Comparison of ENCODE assay signal across 24 cellular contexts in genomic region chr1:180921386-180921785, GRCh38. TPM values are rescaled to one million over a fixed set of nuclear protein-coding genes. Genes with fewer than 3 reads are reported as not detected.
A peak's percentile ranks its signal among the peaks of the same experiment; 100 is the strongest.
DNase-seq lines count a peak whose midpoint lies in the region; TF ChIP-seq lines count a peak whose summit lies in the region.
"Had no signal": no experiment of that assay in that cellular context is flagged by ENCODE, and none has a peak within 500 bp of the region (broad histone marks: within the 10 kb centered on the region; RNA-seq: fewer than 3 reads in every experiment).

No MANE protein-coding gene starts in this region.

- no peaks in the 10 kb centered on the region for H3K36me3 ChIP-seq in BLaER1 treated with 17β-estradiol and CSF1 and Interleukin-3, amounts not matched to agents 10 nM and 100 nM
- H3K36me3 ChIP-seq in SJCRH30: no peaks in the 10 kb centered on the region; the same call in 1 of the 2 replicates
- H3K36me3 ChIP-seq in mesendoderm (ENCODE audit: control insufficient read depth, insufficient read depth, low read length): no peaks in the 10 kb centered on the region
- no peaks in the 10 kb centered on the region for H3K36me3 ChIP-seq in thyroid gland
- H3K36me3 ChIP-seq in SK-N-SH (replicated peaks in 1 of 2; ENCODE audit: control insufficient read depth in 1 of 2, insufficient read depth in 2 of 2, low read length in 1 of 2): no peaks in the 10 kb centered on the region

- no peak for TF ChIP-seq POLR2A in thyroid gland (IDR thresholded peaks at IDR 0.05)

- no peaks in the 10 kb centered on the region for H3K79me1 ChIP-seq in mesendoderm (ENCODE audit: low read length)

- TF ChIP-seq CTCF in thyroid gland (IDR thresholded peaks at IDR 0.05) (no peak), SK-N-SH (IDR thresholded peaks at IDR 0.05) (no peak)

- intact Hi-C loops in thyroid gland (cut with DNase I): no loop called here

- no peak overlapping the region for H2BK15ac ChIP-seq in mesendoderm (replicated peaks; ENCODE audit: low read depth)

- peaks cover 35 to 84% (median 77%) of the 10 kb centered on the region in 10 experiments for H3K4me1 ChIP-seq in BLaER1 treated with 17β-estradiol and CSF1 and Interleukin-3, amounts not matched to agents 10 nM and 100 nM
- H3K4me1 ChIP-seq in SJCRH30 (peaks cover 80% of the 10 kb centered on the region), mesendoderm (ENCODE audit: control insufficient read depth, low read depth, low read length) (peaks cover 29% of the 10 kb centered on the region), thyroid gland (peaks cover 38 to 50% of the 10 kb centered on the region in 2 donors), SK-N-SH (ENCODE audit: control insufficient read depth in 1 of 2, insufficient read depth in 2 of 2, low read depth in 1 of 2, low read length in 1 of 2) (peaks cover 6 to 32% of the 10 kb centered on the region in 2 experiments; a peak in 2 of 4 replicates)
- H3K4me1 ChIP-seq: A549 had no signal

- no peak overlapping the region for H2BK5ac ChIP-seq in mesendoderm (ENCODE audit: low read length)

- CTCF ChIA-PET in SK-N-SH (lab: Yijun Ruan, JAX): interaction anchor here (1.0 kb wide), 1 partner anchor 221 kb away, joined by 3 read pairs; no protein-coding TSS in a partner anchor

- no peak overlapping the region for H3K18ac ChIP-seq in mesendoderm (ENCODE audit: low read length)

- no peak overlapping the region for H2AK5ac ChIP-seq in mesendoderm (ENCODE audit: low read length)

- H3K4me2 ChIP-seq in BLaER1 treated with 17β-estradiol and CSF1 and Interleukin-3, amounts not matched to agents 10 nM and 100 nM: peak overlapping the region in 8 of 11 experiments; percentile 70 to 94 (median 82); a peak in 13 of 22 replicates
- H3K4me2 ChIP-seq in mesendoderm (ENCODE audit: low read length) (no peak overlapping the region), SK-N-SH (no peak overlapping the region)
- H3K4me2 ChIP-seq: A549, KMS-11 had no signal

- peak overlapping the region; percentile 22 for H3K56ac ChIP-seq in mesendoderm (ENCODE audit: low read length)

- no peak overlapping the region for H3K9ac ChIP-seq in BLaER1 treated with 17β-estradiol and CSF1 and Interleukin-3, amounts not matched to agents 10 nM and 100 nM
- H3K9ac ChIP-seq in mesendoderm (ENCODE audit: low read length) (no peak overlapping the region), SK-N-SH (no peak overlapping the region)
- H3K9ac ChIP-seq: KMS-11 had no signal

- peaks cover 0 to 49% (median 3%) of the 10 kb centered on the region in 11 experiments; a peak in 6 of 22 replicates for H4K20me1 ChIP-seq in BLaER1 treated with 17β-estradiol and CSF1 and Interleukin-3, amounts not matched to agents 10 nM and 100 nM
- no peaks in the 10 kb centered on the region for H4K20me1 ChIP-seq in SK-N-SH (ENCODE audit: insufficient read depth)

- H3K9me2 ChIP-seq in SK-N-SH: no peaks in the 10 kb centered on the region

- no peaks in the 10 kb centered on the region for H3K9me3 ChIP-seq in BLaER1 treated with 17β-estradiol and CSF1 and Interleukin-3, amounts not matched to agents 10 nM and 100 nM (replicated peaks in 1 of 11)
- H3K9me3 ChIP-seq in SJCRH30 (replicated peaks) (no peaks in the 10 kb centered on the region), thyroid gland (no peaks in the 10 kb centered on the region), SK-N-SH (no peaks in the 10 kb centered on the region)
- H3K9me3 ChIP-seq: A549 had no signal

- no peaks in the 10 kb centered on the region for H3K79me2 ChIP-seq in mesendoderm (ENCODE audit: control insufficient read depth, insufficient read depth, low read length)
- H3K79me2 ChIP-seq in SK-N-SH (ENCODE audit: insufficient read depth): no peaks in the 10 kb centered on the region

- H3F3A ChIP-seq in SK-N-SH (replicated peaks; ENCODE audit: insufficient read depth): no peaks in the 10 kb centered on the region

- H2AFZ ChIP-seq in SK-N-SH (ENCODE audit: low read depth): no peak overlapping the region

- no peak overlapping the region for H3K23ac ChIP-seq in mesendoderm (ENCODE audit: low read length)

- no peak overlapping the region for H4K5ac ChIP-seq in mesendoderm (ENCODE audit: low read length)

- peaks cover 2 to 46% (median 13%) of the 10 kb centered on the region in 11 experiments; a peak in 17 of 22 replicates for H3K27me3 ChIP-seq in BLaER1 treated with 17β-estradiol and CSF1 and Interleukin-3, amounts not matched to agents 10 nM and 100 nM
- H3K27me3 ChIP-seq in SJCRH30 (no peaks in the 10 kb centered on the region), mesendoderm (ENCODE audit: insufficient read depth, low read length, poor library complexity) (no peaks in the 10 kb centered on the region), thyroid gland (no peaks in the 10 kb centered on the region), SK-N-SH (ENCODE audit: insufficient read depth) (no peaks in the 10 kb centered on the region)

- no peak overlapping the region for H4K8ac ChIP-seq in mesendoderm (ENCODE audit: low read depth, low read length)

- no peak for TF ChIP-seq EP300 in SK-N-SH (IDR thresholded peaks at IDR 0.05; ENCODE audit: borderline replicate concordance in 1 of 2, low read depth in 1 of 2, low read length in 1 of 2)

- DNase-seq in SJCRH30 (no peak), mesendoderm (no peak), thyroid gland (no peak), OCI-M1 (lab: John Stamatoyannopoulos, UW) (no peak), hippocampal formation (lab: John Stamatoyannopoulos, UW) (no peak), SK-N-SH (no peak)
- DNase-seq: AML-193; Calu3; CD8-positive, alpha-beta memory T cell; DMS79 treated with DMSO at 0.1 percent for 48 hours; GF-D8; MM.1S; NCI-H2029; NCI-H446 treated with DMSO at 0.1 percent for 48 hours; NCI-H526; NK-92 treated with Interleukin-12 subunit alpha and Interleukin-12 subunit beta, amount 100 ng/mL, for 24 hours; RPMI8226 had no signal

- POLR2A ChIA-PET in SK-N-SH (lab: Yijun Ruan, JAX): no interaction called here

- H3K4ac ChIP-seq in mesendoderm (ENCODE audit: low read depth, low read length): peak overlapping the region; percentile 46

- TF ChIP-seq RAD21 in SK-N-SH (IDR thresholded peaks at IDR 0.05; ENCODE audit: low read length): no peak

- no CpG with 5 or more reads among the region's 6 CpGs for WGBS in mesendoderm (ENCODE audit: extremely low coverage, insufficient coverage, low lambda C conversion rate)
- whole genome bisulfite sequencing in thyroid gland, 2 donors: 88 to 97% methylated on average over 6 of the region's 6 CpGs
- WGBS in SK-N-SH (ENCODE audit: low lambda C conversion rate): 80% methylated on average over 6 of the region's 6 CpGs

- no peak overlapping the region for H2BK120ac ChIP-seq in mesendoderm (ENCODE audit: low read depth, low read length)

- H3K4me3 ChIP-seq in BLaER1 treated with 17β-estradiol and CSF1 and Interleukin-3, amounts not matched to agents 10 nM and 100 nM: no peak overlapping the region
- no peak overlapping the region for H3K4me3 ChIP-seq in SJCRH30
- H3K4me3 ChIP-seq in mesendoderm (ENCODE audit: low read length): no peak overlapping the region
- H3K4me3 ChIP-seq in thyroid gland (replicated peaks in 1 of 3): no peak overlapping the region
- H3K4me3 ChIP-seq in SK-N-SH (ENCODE audit: low read depth in 2 of 2, low read length in 1 of 2): no peak overlapping the region
- H3K4me3 ChIP-seq: A549 had no signal

- no peak overlapping the region for H3K27ac ChIP-seq in BLaER1 treated with 17β-estradiol and CSF1 and Interleukin-3, amounts not matched to agents 10 nM and 100 nM
- H3K27ac ChIP-seq in SJCRH30 (peak overlapping the region; percentile 90), mesendoderm (ENCODE audit: low read depth, low read length) (no peak overlapping the region), thyroid gland (peak overlapping the region; percentile 94 to 99 (median 96)), SK-N-SH (ENCODE audit: low read depth in 2 of 2, low read length in 1 of 2) (no peak overlapping the region)
- H3K27ac ChIP-seq: A549, HL-60, KMS-11 had no signal

TF ChIP-seq in SK-N-SH, 30 proteins besides CTCF, POLR2A, EP300 and RAD21:
- TF ChIP-seq YY1 (IDR thresholded peaks at IDR 0.05; ENCODE audit: low read depth) (no peak), CHD2 (IDR thresholded peaks at IDR 0.05; ENCODE audit: low read length, partially characterized antibody) (no peak), JUND (IDR thresholded peaks at IDR 0.05) (no peak), SIN3A (IDR thresholded peaks at IDR 0.05; ENCODE audit: borderline replicate concordance, low read depth, low read length) (no peak)
TF ChIP-seq in SK-N-SH: peak in this region for 0.

RNA-seq across cellular contexts. Expression of gene KIAA1614, which starts 8.7 kb away (rescaled TPM):
- total RNA-seq in SJCRH30 (2014; rRNA removed; shearing (Covaris generic)): 59.9 and 63.1 TPM in 2 replicates
- 1.8 TPM for polyA plus RNA-seq in mesendoderm (2013, experiment 1 of 2)
- polyA plus RNA-seq in mesendoderm (2013, experiment 2 of 2): 2.1 TPM
- 10 to 100 TPM in 2 of 4 donors, 1 to 10 TPM in 2; 8.7 to 16.7 (median 12.5) TPM for total RNA-seq in thyroid gland
- polyA plus RNA-seq in SK-N-SH (2012; rRNA removed): 1.1 and 1.2 TPM in 2 replicates
- polyA plus RNA-seq in SK-N-SH (2012; cell fraction: cytosol; rRNA removed): 0.80 and 1.4 TPM in 2 replicates
- polyA plus RNA-seq in SK-N-SH (2012; cell fraction: nucleus; rRNA removed): 3.0 and 3.7 TPM in 2 replicates
- total RNA-seq: H4 had no signal
- polyA plus RNA-seq: CD14-positive monocyte, IgD-negative memory B cell had no signal

Comparison
In these comparisons a context has a peak if more than half of its experiments do, and no peak if none do; other contexts are left out.
1. H3K27ac ChIP-seq: peak in SJCRH30 (single experiment) and thyroid gland (3 of 3); none in BLaER1 treated with 17β-estradiol and CSF1 and Interleukin-3, amounts not matched to agents 10 nM and 100 nM (0 of 11), mesendoderm (single experiment) and SK-N-SH (0 of 2).
2. H3K4me2 ChIP-seq: peak in BLaER1 treated with 17β-estradiol and CSF1 and Interleukin-3, amounts not matched to agents 10 nM and 100 nM (8 of 11); none in mesendoderm (single experiment) and SK-N-SH (single experiment).